In the genomic region with DNA sequence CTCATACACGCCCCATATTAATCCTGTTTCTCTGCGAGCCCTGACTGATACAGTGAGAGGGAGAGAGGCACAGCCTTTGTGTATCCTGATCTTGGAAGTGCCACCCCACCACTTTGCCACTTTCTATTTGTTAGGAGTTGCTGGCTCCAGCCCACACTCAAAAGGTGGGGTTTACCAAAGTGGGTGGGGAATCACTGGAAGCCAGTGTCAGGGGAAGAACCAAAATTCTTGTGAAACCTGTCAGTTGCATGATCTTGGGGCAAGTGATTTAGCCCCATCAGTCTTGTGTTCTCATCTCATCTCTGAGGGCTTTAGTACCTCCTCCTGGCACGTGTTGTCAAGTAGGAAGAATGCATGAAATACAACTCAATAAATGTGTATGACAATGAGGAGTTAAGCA, we compare ENCODE assay signal across 24 cellular contexts.
DNase-seq lines count a peak whose midpoint lies in the region; ATAC-seq and TF ChIP-seq lines count a peak whose summit lies in the region.
"Had no signal": no experiment of that assay in that cellular context is flagged by ENCODE, and none has a peak within 500 bp of the region (broad histone marks: within the 10 kb centered on the region; RNA-seq: fewer than 3 reads in every experiment).

No MANE protein-coding gene starts in this region.

- H3K36me3 ChIP-seq in adrenal gland (replicated peaks in 1 of 2): no peaks in the 10 kb centered on the region
- H3K36me3 ChIP-seq: MG63 had no signal

- no peaks in the 10 kb centered on the region for H3K9me3 ChIP-seq in adrenal gland (replicated peaks in 1 of 3)

- peak; percentile 27 for DNase-seq in GM12865 (ENCODE audit: low read depth)
- DNase-seq in amniotic epithelial cell (ENCODE audit: low read depth): peak; percentile 3
- no peak for DNase-seq in adrenal gland
- no peak for DNase-seq in NCI-H2107 treated with DMSO at 0.1 percent for 48 hours (lab: John Stamatoyannopoulos, UW; ENCODE audit: unreplicated experiment)
- no peak for DNase-seq in Right ventricle myocardium superior
- DNase-seq: Caco-2; CD4-positive, alpha-beta T cell; GDM1; GOT3; Kasumi-1; MG63; NCI-H1092; NCI-H146; NCI-H2029 treated with DMSO at 0.1 percent for 48 hours; NCI-H748 treated with DMSO at 0.1 percent for 48 hours; NK-92 treated with Interleukin-12 subunit alpha and Interleukin-12 subunit beta, amount 100 ng/mL, for 24 hours; T-cell had no signal

- no peaks in the 10 kb centered on the region for H3K27me3 ChIP-seq in adrenal gland
- H3K27me3 ChIP-seq: MG63 had no signal

- intact Hi-C loops in adrenal gland (cut with DNase I): no loop called here
- intact Hi-C loops in Right ventricle myocardium superior (cut with DNase I): no loop called here

- no peak overlapping the region for H3K27ac ChIP-seq in adrenal gland
- H3K27ac ChIP-seq: HL-60 had no signal

- WGBS in adrenal gland, 4 donors: 64 to 77% (median 69%) methylated on average over 3 of the region's 3 CpGs

- ATAC-seq in GM19023 (IDR thresholded peaks at IDR 0.05; ENCODE audit: unreplicated experiment): peak; percentile 81
- peak; percentile 67 for ATAC-seq in HG02642 (IDR thresholded peaks at IDR 0.05; ENCODE audit: poor library complexity, unreplicated experiment)
- no peak for ATAC-seq in Right ventricle myocardium superior (ENCODE audit: poor library complexity)
- ATAC-seq in GM18858 (IDR thresholded peaks at IDR 0.05; ENCODE audit: unreplicated experiment): no peak
- ATAC-seq: HCT116, Right ventricle myocardium inferior, SK-N-SH treated with all-trans-retinoic acid at 6 μM for 48 hours, T-cell had no signal

- H3K4me1 ChIP-seq in adrenal gland (replicated peaks in 1 of 2): no peaks in the 10 kb centered on the region

- H3K4me3 ChIP-seq in GM12865 (ENCODE audit: low read depth, low read length): no peak overlapping the region
- H3K4me3 ChIP-seq in adrenal gland: no peak overlapping the region
- H3K4me3 ChIP-seq: MG63 had no signal

- TF ChIP-seq CTCF in GM12865 (IDR thresholded peaks at IDR 0.05; ENCODE audit: insufficient read depth, low read depth, low read length, missing control alignments) (no peak), adrenal gland (IDR thresholded peaks at IDR 0.05) (no peak)

- TF ChIP-seq POLR2A in adrenal gland (IDR thresholded peaks at IDR 0.05): no peak

Comparison
In these comparisons a context has a peak if more than half of its experiments do, and no peak if none do; other contexts are left out.
1. DNase-seq: peak in GM12865 (single experiment) and amniotic epithelial cell (single experiment); none in adrenal gland (0 of 7), NCI-H2107 treated with DMSO at 0.1 percent for 48 hours (single experiment) and Right ventricle myocardium superior (single experiment).
2. ATAC-seq: peak in GM19023 (single experiment) and HG02642 (single experiment); none in Right ventricle myocardium superior (single experiment) and GM18858 (single experiment).